ENCODE assay signal across 8 cellular contexts in the genomic region with DNA sequence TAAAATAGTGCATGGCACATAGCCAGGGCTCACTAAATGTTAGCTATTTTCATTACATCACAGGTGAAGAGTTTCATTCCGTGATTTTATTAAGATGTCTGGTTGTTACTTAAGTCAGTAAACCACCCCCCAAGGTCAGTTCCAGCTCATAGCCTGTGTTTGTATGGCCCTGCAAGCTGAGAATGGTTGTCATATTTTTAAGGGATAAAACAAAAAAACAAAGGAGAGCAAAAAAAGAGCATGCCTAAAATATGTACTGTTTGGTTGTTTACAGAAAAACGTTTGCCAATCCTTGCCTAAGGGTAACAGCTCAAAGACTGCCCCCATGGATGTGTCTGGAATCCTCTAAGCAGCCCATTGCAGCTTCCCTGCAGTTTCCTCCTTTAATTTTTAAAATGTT.
"Had no signal": no experiment of that assay in that cellular context is flagged by ENCODE, and none has a peak within 500 bp of the region (broad histone marks: within the 10 kb centered on the region; RNA-seq: fewer than 3 reads in every experiment).

No MANE protein-coding gene starts in this region.

- H3K27me3 Mint-ChIP-seq: IgD-negative memory B cell had no signal

- H3K4me1 Mint-ChIP-seq: IgD-negative memory B cell had no signal

- H3K4me3 Mint-ChIP-seq: IgD-negative memory B cell had no signal

- DNase-seq: IMR-90, KBM-7, KG1 had no signal

- H3K9ac ChIP-seq: KMS-11 had no signal

- H3K36me3 Mint-ChIP-seq: IgD-negative memory B cell had no signal

- ATAC-seq: HepG2, K562 had no signal

- H3K27ac ChIP-seq: HL-60, KMS-11 had no signal

- H3K4me2 ChIP-seq: KMS-11 had no signal

- H3K4me3 ChIP-seq: K562 had no signal

- H3K27ac Mint-ChIP-seq: IgD-negative memory B cell had no signal
